In the genomic region with DNA sequence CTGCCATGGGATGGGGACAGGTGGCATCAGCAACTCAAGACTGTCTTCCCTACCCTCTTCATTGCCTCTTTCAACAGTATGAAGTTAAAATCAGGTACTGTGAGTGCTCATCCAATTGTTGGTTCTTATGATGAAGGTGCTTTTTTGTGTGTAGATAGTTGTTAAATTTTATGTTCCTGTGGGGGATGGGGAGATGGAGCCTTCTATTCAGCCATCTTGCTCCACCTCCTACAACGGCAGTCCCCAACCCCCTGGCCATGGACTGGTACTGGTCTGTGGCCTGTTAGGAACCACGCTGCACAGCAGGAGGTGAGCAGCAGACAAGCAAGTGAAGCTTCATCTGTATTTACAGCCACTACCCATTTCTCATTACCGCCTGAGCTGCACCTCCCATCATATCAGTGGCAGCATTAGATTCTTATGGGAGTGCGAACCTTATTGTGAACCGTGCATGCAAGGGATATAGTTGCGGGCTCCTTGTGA, we compare ENCODE assay signal across 23 cellular contexts. TPM values are rescaled to one million over a fixed set of nuclear protein-coding genes. Genes with fewer than 3 reads are reported as not detected.
DNase-seq lines count a peak whose midpoint lies in the region; TF ChIP-seq lines count a peak whose summit lies in the region.
"Had no signal": no experiment of that assay in that cellular context is flagged by ENCODE, and none has a peak within 500 bp of the region (broad histone marks: within the 10 kb centered on the region; RNA-seq: fewer than 3 reads in every experiment).

No MANE protein-coding gene starts in this region.

- CTCF ChIA-PET in OCI-LY7 (lab: Charles Lee; ENCODE audit: unreplicated experiment): interaction anchor here (1.3 kb wide), 1 partner anchor 10 kb away, joined by 6 read pairs; no protein-coding TSS in a partner anchor

- no peaks in the 10 kb centered on the region for H3K79me2 ChIP-seq in OCI-LY7 (ENCODE audit: insufficient read depth, low read depth, low read length)

- DNase-seq in T-helper 1 cell (no peak), GM12865 (ENCODE audit: low read depth) (no peak), OCI-LY7 (ENCODE audit: low spot score) (no peak), osteocyte (ENCODE audit: extremely low spot score, unreplicated experiment) (peak; percentile 59), AML-193 (lab: John Stamatoyannopoulos, UW) (no peak), cerebellar cortex (ENCODE audit: low spot score) (no peak), AG20443 (ENCODE audit: low spot score) (no peak)
- DNase-seq: ACHN, DMS53, GDM1, NCI-H1092 treated with DMSO at 0.1 percent for 48 hours, NCI-H1436 treated with DMSO at 0.1 percent for 48 hours, NCI-H1930, NCI-H2227 treated with DMSO at 0.1 percent for 48 hours, NCI-H510A treated with DMSO at 0.1 percent for 48 hours, NCI-H748 treated with DMSO at 0.1 percent for 48 hours had no signal

- no peak overlapping the region for H3K27ac ChIP-seq in OCI-LY7 (ENCODE audit: low read depth, low read length, poor library complexity, severe bottlenecking)
- H3K27ac ChIP-seq: 22Rv1, C4-2B, SJSA1 had no signal

- H3K27ac Mint-ChIP-seq in T-helper 1 cell treated with Interleukin-12 subunit alpha and Interleukin-12 subunit beta and Interleukin-4 antibody, amounts not matched to agents 30 μg/mL and 1 μg/mL, for 36 hours: peak overlapping the region; percentile 1
- H3K27ac Mint-ChIP-seq in osteocyte (ENCODE audit: unreplicated experiment): no peak overlapping the region
- H3K27ac Mint-ChIP-seq: GM23338 had no signal

- peaks cover 8% of the 10 kb centered on the region for H3K36me3 Mint-ChIP-seq in T-helper 1 cell treated with Interleukin-12 subunit alpha and Interleukin-12 subunit beta and Interleukin-4 antibody, amounts not matched to agents 30 μg/mL and 1 μg/mL, for 36 hours (ENCODE audit: low read depth)
- H3K36me3 Mint-ChIP-seq in osteocyte (ENCODE audit: unreplicated experiment): peaks cover 8% of the 10 kb centered on the region

- H2AFZ ChIP-seq in OCI-LY7 (ENCODE audit: low read length): no peak overlapping the region
- H2AFZ ChIP-seq: GM23338 had no signal

- peaks cover 27% of the 10 kb centered on the region; the same call in 1 of the 2 replicates for H3K36me3 ChIP-seq in OCI-LY7 (ENCODE audit: insufficient read depth, low read length)
- H3K36me3 ChIP-seq: HAP-1, SJSA1 had no signal

- BruUV-seq in OCI-LY7 (replicated peaks; lab: Mats Ljungman, UMichigan): no TSS peak

- H3K4me1 Mint-ChIP-seq in T-helper 1 cell treated with Interleukin-12 subunit alpha and Interleukin-12 subunit beta and Interleukin-4 antibody, amounts not matched to agents 30 μg/mL and 1 μg/mL, for 36 hours (ENCODE audit: low read depth): peaks cover 4% of the 10 kb centered on the region
- H3K4me1 Mint-ChIP-seq in osteocyte (ENCODE audit: unreplicated experiment): peaks cover 2% of the 10 kb centered on the region
- H3K4me1 Mint-ChIP-seq: GM23338 had no signal

- no peaks in the 10 kb centered on the region for H3K9me2 ChIP-seq in OCI-LY7 (ENCODE audit: insufficient read depth, low read length)

- intact Hi-C loops in OCI-LY7 (cut with micrococcal nuclease; ENCODE audit: unreplicated experiment): no loop called here

- peaks cover 25% of the 10 kb centered on the region for H3K9me3 Mint-ChIP-seq in T-helper 1 cell treated with Interleukin-12 subunit alpha and Interleukin-12 subunit beta and Interleukin-4 antibody, amounts not matched to agents 30 μg/mL and 1 μg/mL, for 36 hours
- H3K9me3 Mint-ChIP-seq in osteocyte (ENCODE audit: unreplicated experiment): peaks cover 26% of the 10 kb centered on the region

- TF ChIP-seq CTCF in GM12865 (IDR thresholded peaks at IDR 0.05; ENCODE audit: insufficient read depth, low read depth, low read length, missing control alignments) (no peak), OCI-LY7 (conservative IDR thresholded peaks at IDR 0.05; ENCODE audit: low read length) (no peak), osteocyte (IDR thresholded peaks at IDR 0.05) (no peak)

- H3K9me3 ChIP-seq in OCI-LY7 (ENCODE audit: low read length): peaks cover 37% of the 10 kb centered on the region; the same call in 1 of the 2 replicates
- H3K9me3 ChIP-seq: HAP-1 had no signal

- H4K20me1 ChIP-seq in OCI-LY7 (ENCODE audit: insufficient read depth, low read length): no peaks in the 10 kb centered on the region

- H3K27me3 Mint-ChIP-seq in T-helper 1 cell treated with Interleukin-12 subunit alpha and Interleukin-12 subunit beta and Interleukin-4 antibody, amounts not matched to agents 30 μg/mL and 1 μg/mL, for 36 hours (ENCODE audit: low read depth): peaks cover 20% of the 10 kb centered on the region
- peaks cover 21% of the 10 kb centered on the region for H3K27me3 Mint-ChIP-seq in osteocyte (ENCODE audit: unreplicated experiment)

- POLR2A ChIA-PET in OCI-LY7 (lab: Charles Lee): interaction anchor here (0.6 to 5.2 kb wide), 6 partner anchors 11 to 222 kb away, joined by 3 to 68 read pairs (median 4); no protein-coding TSS in a partner anchor

- H3K4me3 Mint-ChIP-seq in T-helper 1 cell treated with Interleukin-12 subunit alpha and Interleukin-12 subunit beta and Interleukin-4 antibody, amounts not matched to agents 30 μg/mL and 1 μg/mL, for 36 hours: no peak overlapping the region
- no peak overlapping the region for H3K4me3 Mint-ChIP-seq in osteocyte (ENCODE audit: unreplicated experiment)
- H3K4me3 Mint-ChIP-seq: GM23338 had no signal

- peak overlapping the region; percentile 32; the same call in 1 of the 2 replicates for H3K4me2 ChIP-seq in OCI-LY7 (ENCODE audit: low read length)
- H3K4me2 ChIP-seq: GM23338 had no signal

- H3K4me1 ChIP-seq in OCI-LY7 (ENCODE audit: insufficient read depth, low read length, poor library complexity, severe bottlenecking): peaks cover 51% of the 10 kb centered on the region
- H3K4me1 ChIP-seq: HAP-1, SJSA1 had no signal

- peak overlapping the region; percentile 21; the same call in 1 of the 2 replicates for H3K4me3 ChIP-seq in GM12865 (ENCODE audit: low read depth, low read length)
- no peak overlapping the region for H3K4me3 ChIP-seq in OCI-LY7 (ENCODE audit: low read depth, low read length, poor library complexity, severe bottlenecking)
- H3K4me3 ChIP-seq: GM23338, HAP-1, K562, SJSA1 had no signal

RNA-seq across cellular contexts. Expression of a gene that starts 47.8 kb away (rescaled TPM):
- total RNA-seq in OCI-LY7 (2014; rRNA removed; shearing (Covaris generic)): 44.6 and 53.0 TPM in 2 replicates
- 168 and 200 TPM in 2 replicates for total RNA-seq in OCI-LY7 (2022)
- 50.2 and 51.1 TPM in 2 replicates for total RNA-seq in osteocyte
